ENCODE assay signal across 11 cellular contexts in genomic region chr12:12527820-12528296, GRCh38. TPM values are rescaled to one million over a fixed set of nuclear protein-coding genes. Genes with fewer than 3 reads are reported as not detected.
DNase-seq lines count a peak whose midpoint lies in the region; ATAC-seq, FAIRE-seq and TF ChIP-seq lines count a peak whose summit lies in the region.
"Had no signal": no experiment of that assay in that cellular context is flagged by ENCODE, and none has a peak within 500 bp of the region (broad histone marks: within the 10 kb centered on the region; RNA-seq: fewer than 3 reads in every experiment).

No MANE protein-coding gene starts in this region.

- H3K4me3 Mint-ChIP-seq in CD4-positive, alpha-beta T cell, result peak overlapping the region; percentile 57
- peak overlapping the region; percentile 9 for H3K4me3 Mint-ChIP-seq in activated naive CD8-positive, alpha-beta T cell
- H3K4me3 Mint-ChIP-seq in memory B cell (no peak overlapping the region), glutamatergic neuron (ENCODE audit: unreplicated experiment) (no peak overlapping the region)

- no peaks in the 10 kb centered on the region for H3K9me3 ChIP-seq in CD4-positive, alpha-beta T cell (ENCODE audit: control insufficient read depth, low read length)
- H3K9me3 ChIP-seq: sigmoid colon, testis had no signal

- TF ChIP-seq CTCF in CD4-positive, alpha-beta T cell (IDR thresholded peaks at IDR 0.05), result no peak
- no peak for TF ChIP-seq CTCF in glutamatergic neuron (IDR thresholded peaks at IDR 0.05; ENCODE audit: partially characterized antibody, unreplicated experiment)

- peak in 1 of 10 experiments; percentile 7 for DNase-seq in CD4-positive, alpha-beta T cell
- DNase-seq in GM12891 (ENCODE audit: insufficient read length, low spot score), result no peak
- no peak for DNase-seq in memory B cell (ENCODE audit: low spot score in 2 of 2)
- DNase-seq in amniotic stem cell (lab: John Stamatoyannopoulos, UW), result no peak
- no peak for DNase-seq in HuH-7.5 (ENCODE audit: low spot score)
- DNase-seq in glutamatergic neuron, result no peak
- DNase-seq: sigmoid colon, testis had no signal

- peaks cover 51% of the 10 kb centered on the region for H3K4me1 Mint-ChIP-seq in CD4-positive, alpha-beta T cell (ENCODE audit: low read depth)
- H3K4me1 Mint-ChIP-seq in activated naive CD8-positive, alpha-beta T cell (ENCODE audit: low read depth), result peaks cover 58% of the 10 kb centered on the region
- peaks cover 4% of the 10 kb centered on the region for H3K4me1 Mint-ChIP-seq in memory B cell
- peaks cover 2% of the 10 kb centered on the region for H3K4me1 Mint-ChIP-seq in glutamatergic neuron (ENCODE audit: low read depth, unreplicated experiment)

- peak; percentile 54; the same call in 1 of the 2 replicates for TF ChIP-seq POLR2A in GM12891 (IDR thresholded peaks at IDR 0.05; ENCODE audit: low read depth, low read length)

- peak; percentile 84 for FAIRE-seq in GM12891 (lab: Jason Lieb, UNC)
- FAIRE-seq: RCC 7860 had no signal

- POLR2A ChIA-PET in CD4-positive, alpha-beta T cell (lab: Charles Lee), result interaction anchor here (0.6 to 2.4 kb wide), 19 partner anchors 11 to 261 kb away, joined by 3 to 17 read pairs (median 4); partner anchors contain the start of genes BORCS5, DUSP16 and LRP6

- ATAC-seq in CD4-positive, alpha-beta T cell (ENCODE audit: poor library complexity), result peak; percentile 76
- ATAC-seq in memory B cell (ENCODE audit: low read depth) (no peak), GM21526 (IDR thresholded peaks at IDR 0.05; ENCODE audit: low FRiP score, unreplicated experiment) (no peak)

- H3K36me3 Mint-ChIP-seq in CD4-positive, alpha-beta T cell (ENCODE audit: low read depth), result no peaks in the 10 kb centered on the region
- peaks cover 2% of the 10 kb centered on the region for H3K36me3 Mint-ChIP-seq in activated naive CD8-positive, alpha-beta T cell
- no peaks in the 10 kb centered on the region for H3K36me3 Mint-ChIP-seq in memory B cell
- H3K36me3 Mint-ChIP-seq in glutamatergic neuron (ENCODE audit: unreplicated experiment), result no peaks in the 10 kb centered on the region

- peak overlapping the region; percentile 48 for H3K27ac ChIP-seq in CD4-positive, alpha-beta T cell (ENCODE audit: low read depth, low read length)
- H3K27ac ChIP-seq: sigmoid colon, testis had no signal

- intact Hi-C loops in CD4-positive, alpha-beta T cell (cut with DNase I, micrococcal nuclease), result no loop called here

- H3K27ac Mint-ChIP-seq in CD4-positive, alpha-beta T cell, result peak overlapping the region; percentile 94
- peak overlapping the region; percentile 86 for H3K27ac Mint-ChIP-seq in activated naive CD8-positive, alpha-beta T cell
- peak overlapping the region; percentile 4 for H3K27ac Mint-ChIP-seq in memory B cell
- no peak overlapping the region for H3K27ac Mint-ChIP-seq in glutamatergic neuron (ENCODE audit: unreplicated experiment)

- H3K27me3 ChIP-seq in CD4-positive, alpha-beta T cell (ENCODE audit: control insufficient read depth, insufficient read depth, low read length), result no peaks in the 10 kb centered on the region
- H3K27me3 ChIP-seq: sigmoid colon, testis had no signal

- CTCF ChIA-PET in CD4-positive, alpha-beta T cell (lab: Charles Lee), result interaction anchor here (1.3 to 1.5 kb wide), 2 partner anchors 10 to 36 kb away, joined by 3 to 4 read pairs; no protein-coding TSS in a partner anchor

- H3K9me3 Mint-ChIP-seq in CD4-positive, alpha-beta T cell, result no peaks in the 10 kb centered on the region
- H3K9me3 Mint-ChIP-seq in activated naive CD8-positive, alpha-beta T cell (ENCODE audit: low read depth), result no peaks in the 10 kb centered on the region
- H3K9me3 Mint-ChIP-seq in memory B cell (no peaks in the 10 kb centered on the region), glutamatergic neuron (ENCODE audit: unreplicated experiment) (no peaks in the 10 kb centered on the region)

- no peaks in the 10 kb centered on the region for H3K27me3 Mint-ChIP-seq in CD4-positive, alpha-beta T cell
- H3K27me3 Mint-ChIP-seq in activated naive CD8-positive, alpha-beta T cell, result no peaks in the 10 kb centered on the region
- H3K27me3 Mint-ChIP-seq in memory B cell (no peaks in the 10 kb centered on the region), glutamatergic neuron (ENCODE audit: unreplicated experiment) (no peaks in the 10 kb centered on the region)

TF ChIP-seq in GM12891, 5 proteins besides CTCF, POLR2A, EP300 and RAD21:
- peak; percentile 50; the same call in 1 of the 2 replicates for TF ChIP-seq SPI1 (IDR thresholded peaks at IDR 0.05; ENCODE audit: low read depth, low read length)
- no peak for TF ChIP-seq PAX5 (IDR thresholded peaks at IDR 0.05; ENCODE audit: insufficient read depth, low read length, severe bottlenecking)
- 0 out of 2 replicates have a peak, but pooled peaks have one; percentile 40 for TF ChIP-seq POU2F2 (IDR thresholded peaks at IDR 0.05; ENCODE audit: low read depth, low read length)
- TF ChIP-seq TAF1 (IDR thresholded peaks at IDR 0.05; ENCODE audit: low read depth, low read length), result no peak

RNA-seq across cellular contexts. Expression of gene DUSP16, which starts 34.8 kb away (rescaled TPM):
- total RNA-seq in CD4-positive, alpha-beta T cell, result 10 to 100 TPM; 33.3 to 35.6 TPM
- 22.6 TPM for polyA plus RNA-seq in GM12891 (2012; ENCODE audit: low read depth, missing spikeins)
- 39.0 TPM for total RNA-seq in glutamatergic neuron (ENCODE audit: unreplicated experiment)

Comparison
In these comparisons a context has a peak if more than half of its experiments do, and no peak if none do; other contexts are left out.
1. H3K4me3 Mint-ChIP-seq: peak in CD4-positive, alpha-beta T cell (single experiment) and activated naive CD8-positive, alpha-beta T cell (single experiment); none in memory B cell (single experiment) and glutamatergic neuron (single experiment).